32 cellular contexts compared by ENCODE assay signal in the genomic region with DNA sequence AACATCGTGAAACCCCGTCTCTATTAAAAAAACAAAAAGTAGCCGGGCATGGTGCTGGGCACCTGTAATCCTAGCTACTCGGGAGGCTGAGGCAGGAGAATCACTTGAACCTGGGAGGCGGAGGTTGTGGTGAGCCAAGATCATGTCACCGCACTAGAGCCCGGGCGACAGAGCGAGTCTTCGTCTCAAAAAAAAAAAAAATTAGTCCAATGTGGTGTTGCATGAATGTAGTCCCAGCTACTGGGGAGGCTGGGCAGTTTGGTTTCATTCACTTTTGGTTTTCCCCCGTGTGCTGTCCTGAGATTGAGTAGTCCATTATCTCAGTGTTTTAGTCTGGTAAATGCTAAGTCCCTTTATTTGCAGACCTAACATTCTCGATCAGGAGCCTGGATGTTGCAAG.
"Had no signal": no experiment of that assay in that cellular context is flagged by ENCODE, and none has a peak within 500 bp of the region (broad histone marks: within the 10 kb centered on the region; RNA-seq: fewer than 3 reads in every experiment).

No MANE protein-coding gene starts in this region.

- H3K4me1 ChIP-seq: neural progenitor cell, parathyroid adenoma, psoas muscle, spleen, suprapubic skin, testis, tibial artery, transverse colon, upper lobe of right lung, vagina had no signal

- H3K9me3 ChIP-seq: ovary, psoas muscle, suprapubic skin, testis, tibial artery, transverse colon, upper lobe of right lung, vagina had no signal

- DNase-seq: naive B cell; naive thymus-derived CD8-positive, alpha-beta T cell; occipital lobe; ovary; posterior cingulate gyrus; psoas muscle; right cardiac atrium; spleen; stimulated activated CD4-positive, alpha-beta T cell treated with anti-CD3 and anti-CD28 coated beads, Interleukin-12 subunit alpha, Interleukin-12 subunit beta, amount 100 ng/mL, for 4 hours; stimulated activated CD4-positive, alpha-beta T cell treated with anti-CD3 and anti-CD28 coated beads, Interleukin-1b, Interleukin-23, amount 100 ng/mL, for 48 hours; stimulated activated CD4-positive, alpha-beta T cell treated with anti-CD3 and anti-CD28 coated beads, Interleukin-4, amount 100 ng/mL, for 1 hour; stimulated activated CD4-positive, alpha-beta T cell treated with anti-CD3 and anti-CD28 coated beads, Interleukin-4, amount 100 ng/mL, for 4 hours; stimulated activated CD8-positive, alpha-beta memory T cell treated with anti-CD3 and anti-CD28 coated beads, Interleukin-4, amount 100 ng/mL, for 48 hours; stimulated activated naive CD4-positive, alpha-beta T cell; stimulated activated naive CD8-positive, alpha-beta T cell treated with anti-CD3 and anti-CD28 coated beads, Interleukin-15, amount 100 ng/mL, for 72 hours; stimulated activated naive CD8-positive, alpha-beta T cell treated with anti-CD3 and anti-CD28 coated beads, Interleukin-15, Interleukin-2, amounts not matched to agents 100 U/mL and 50 U/mL, for 24 hours; substantia nigra; testis; tibial artery; transverse colon; upper lobe of right lung had no signal

- H3K4me2 ChIP-seq: neural progenitor cell, smooth muscle cell had no signal

- H3K27me3 Mint-ChIP-seq: naive B cell; progenitor cell of endocrine pancreas; stimulated activated naive CD8-positive, alpha-beta T cell treated with anti-CD3 and anti-CD28 coated beads, Interleukin-15, amount 100 ng/mL, for 72 hours; type B pancreatic cell had no signal

- H3K79me2 ChIP-seq: parathyroid adenoma had no signal

- H3K4me3 ChIP-seq: neural progenitor cell, ovary, psoas muscle, skin epidermis, smooth muscle cell, spleen, suprapubic skin, testis, tibial artery, transverse colon, upper lobe of right lung, vagina had no signal

- H3K9ac ChIP-seq: neural progenitor cell, parathyroid adenoma had no signal

- ATAC-seq: naive thymus-derived CD8-positive, alpha-beta T cell; natural killer cell treated with Interleukin-12 subunit alpha and Interleukin-12 subunit beta and Interleukin-15 and Interleukin-18, amount 100 ng/mL, for 72 hours; psoas muscle; right cardiac atrium; sciatic nerve; stimulated activated memory B cell treated with anti-CD40 and anti-IgM and Interleukin-4, amounts not matched to agents 10 μg/mL and 1 μg/mL and 100 μg/mL, for 72 hours; stimulated activated naive CD8-positive, alpha-beta T cell treated with anti-CD3 and anti-CD28 coated beads, Interleukin-15, amount 100 ng/mL, for 72 hours; stimulated activated naive CD8-positive, alpha-beta T cell treated with anti-CD3 and anti-CD28 coated beads, Interleukin-15, Interleukin-2, amounts not matched to agents 100 U/mL and 50 U/mL, for 24 hours; upper lobe of right lung had no signal

- H3K4me3 Mint-ChIP-seq: naive thymus-derived CD8-positive, alpha-beta T cell; natural killer cell treated with Interleukin-12 subunit alpha and Interleukin-12 subunit beta and Interleukin-15 and Interleukin-18, amount 100 ng/mL, for 72 hours; neural progenitor cell; stimulated activated memory B cell treated with anti-CD40 and anti-IgM and Interleukin-4, amounts not matched to agents 10 μg/mL and 1 μg/mL and 100 μg/mL, for 72 hours; stimulated activated naive CD8-positive, alpha-beta T cell treated with anti-CD3 and anti-CD28 coated beads, Interleukin-15, amount 100 ng/mL, for 72 hours; type B pancreatic cell had no signal

- H3K4me1 Mint-ChIP-seq: naive B cell; neural progenitor cell; stimulated activated memory B cell treated with anti-CD40 and anti-IgM and Interleukin-4, amounts not matched to agents 10 μg/mL and 1 μg/mL and 100 μg/mL, for 72 hours; stimulated activated naive CD8-positive, alpha-beta T cell treated with anti-CD3 and anti-CD28 coated beads, Interleukin-15, amount 100 ng/mL, for 72 hours had no signal

- H3K36me3 ChIP-seq: neural progenitor cell, ovary, suprapubic skin, transverse colon, upper lobe of right lung, vagina had no signal

- H3K36me3 Mint-ChIP-seq: natural killer cell treated with Interleukin-12 subunit alpha and Interleukin-12 subunit beta and Interleukin-15 and Interleukin-18, amount 100 ng/mL, for 72 hours; type B pancreatic cell had no signal

- H3K27me3 ChIP-seq: neural progenitor cell, ovary, spleen, suprapubic skin, testis, tibial artery, transverse colon, upper lobe of right lung, vagina had no signal

- H2AFZ ChIP-seq: neural progenitor cell, parathyroid adenoma had no signal

- H3K27ac Mint-ChIP-seq: naive B cell; natural killer cell treated with Interleukin-12 subunit alpha and Interleukin-12 subunit beta and Interleukin-15 and Interleukin-18, amount 100 ng/mL, for 72 hours; neural progenitor cell; progenitor cell of endocrine pancreas; stimulated activated memory B cell treated with anti-CD40 and anti-IgM and Interleukin-4, amounts not matched to agents 10 μg/mL and 1 μg/mL and 100 μg/mL, for 72 hours; stimulated activated naive CD8-positive, alpha-beta T cell treated with anti-CD3 and anti-CD28 coated beads, Interleukin-15, amount 100 ng/mL, for 72 hours; type B pancreatic cell had no signal

- H3K27ac ChIP-seq: neural progenitor cell, ovary, parathyroid adenoma, psoas muscle, skin epidermis, spleen, suprapubic skin, testis, tibial artery, transverse colon, upper lobe of right lung, vagina had no signal

- H3K9me3 Mint-ChIP-seq: natural killer cell treated with Interleukin-12 subunit alpha and Interleukin-12 subunit beta and Interleukin-15 and Interleukin-18, amount 100 ng/mL, for 72 hours had no signal
